Comparison of ENCODE assay signal across 8 cellular contexts in genomic region chr12:56468216-56469006, GRCh38. TPM values are rescaled to one million over a fixed set of nuclear protein-coding genes. Genes with fewer than 3 reads are reported as not detected.
DNase-seq lines count a peak whose midpoint lies in the region; ATAC-seq and TF ChIP-seq lines count a peak whose summit lies in the region.

Gene SPRYD4 (plus strand): TSS chr12:56468578. CDS start chr12:56468592, 14 bp downstream.

- H3K27me3 ChIP-seq in kidney epithelial cell (ENCODE audit: control insufficient read depth, insufficient read depth, low read length): no peaks in the 10 kb centered on the region

- ATAC-seq in GM19023 (IDR thresholded peaks at IDR 0.05; ENCODE audit: unreplicated experiment) (peak; percentile 90), HG03196 (IDR thresholded peaks at IDR 0.05; ENCODE audit: unreplicated experiment) (peak; percentile 88)

- peak within 1 kb of the TSS; percentile 85 for H3K4me3 ChIP-seq in AG09309 (ENCODE audit: control insufficient read depth, low read depth, low read length)
- peak within 1 kb of the TSS; percentile 61 for H3K4me3 ChIP-seq in kidney epithelial cell (ENCODE audit: low read depth, low read length)

- H3K36me3 ChIP-seq in kidney epithelial cell (ENCODE audit: control insufficient read depth, insufficient read depth, low read length): no peaks in the 10 kb centered on the region

- TF ChIP-seq CTCF in AG09309 (IDR thresholded peaks at IDR 0.05; ENCODE audit: control insufficient read depth, insufficient read depth, low read depth, low read length, missing control alignments): peak; percentile 16
- peak; percentile 25 for TF ChIP-seq CTCF in kidney epithelial cell (IDR thresholded peaks at IDR 0.05; ENCODE audit: insufficient read depth, low read length, poor library complexity, severe bottlenecking)

- DNase-seq in AG09309 (ENCODE audit: low read depth) (peak; percentile 46), NCI-H226 (peak; percentile 94), kidney epithelial cell (ENCODE audit: low read depth) (peak; percentile 57)
- peak; percentile 82 to 92 (median 86) for DNase-seq in activated CD4-positive, CD25-positive, alpha-beta regulatory T cell (lab: John Stamatoyannopoulos, UW)
- DNase-seq in central memory CD4-positive, alpha-beta T cell: peak; percentile 95
- peak; percentile 94 for DNase-seq in stimulated activated CD4-positive, alpha-beta T cell treated with anti-CD3 and anti-CD28 coated beads, Interleukin-15, amount 100 ng/mL, for 24 hours

RNA-seq across cellular contexts. Expression of gene SPRYD4, which starts in this region (rescaled TPM):
- total RNA-seq in kidney epithelial cell: 1.0 and 1.1 TPM in 2 replicates

Comparison
In these comparisons a context has a peak if more than half of its experiments do, and no peak if none do; other contexts are left out.
1. Peak in every context shown above with its lines: DNase-seq, ATAC-seq and H3K4me3 ChIP-seq.